ENCODE assay signal across 8 cellular contexts in genomic region chr6:69945192-69945591, GRCh38.
"Had no signal": no experiment of that assay in that cellular context is flagged by ENCODE, and none has a peak within 500 bp of the region (broad histone marks: within the 10 kb centered on the region; RNA-seq: fewer than 3 reads in every experiment).

No MANE protein-coding gene starts in this region.

- H2AFZ ChIP-seq: GM23338 had no signal

- H3K4me3 ChIP-seq: GM23338, K562 had no signal

- H3K27ac Mint-ChIP-seq: GM23338, H9 had no signal

- DNase-seq: H9, HCEC 1CT, IMR-90 had no signal

- H3K4me1 Mint-ChIP-seq: GM23338, H9 had no signal

- H3K9me3 Mint-ChIP-seq: GM23338, H9 had no signal

- FAIRE-seq: H1, H54, HTR-8/SVneo had no signal

- H3K4me2 ChIP-seq: GM23338 had no signal

- ATAC-seq: GM23338, K562 had no signal

- H3K4me3 Mint-ChIP-seq: GM23338, H9 had no signal
